Comparison of ENCODE assay signal across 9 cellular contexts in genomic region chr1:86429830-86430229, GRCh38. TPM values are rescaled to one million over a fixed set of nuclear protein-coding genes. Genes with fewer than 3 reads are reported as not detected.
DNase-seq lines count a peak whose midpoint lies in the region; ATAC-seq, FAIRE-seq and TF ChIP-seq lines count a peak whose summit lies in the region.
"Had no signal": no experiment of that assay in that cellular context is flagged by ENCODE, and none has a peak within 500 bp of the region (broad histone marks: within the 10 kb centered on the region; RNA-seq: fewer than 3 reads in every experiment).

No MANE protein-coding gene starts in this region.

- H3K4me1 Mint-ChIP-seq in chondrocyte (ENCODE audit: low read depth): no peaks in the 10 kb centered on the region

- TF ChIP-seq POLR2A in GM12891 (IDR thresholded peaks at IDR 0.05; ENCODE audit: low read depth, low read length) (no peak), sigmoid colon (IDR thresholded peaks at IDR 0.05) (no peak)

- no peaks in the 10 kb centered on the region for H3K9me3 ChIP-seq in RWPE2 (ENCODE audit: severe bottlenecking)
- H3K9me3 ChIP-seq in sigmoid colon: no peaks in the 10 kb centered on the region

- ATAC-seq in RWPE2 (ENCODE audit: low read depth): peak; percentile 99

- no peaks in the 10 kb centered on the region for H3K9me3 Mint-ChIP-seq in chondrocyte (ENCODE audit: low read depth)

- DNase-seq in GM12891 (ENCODE audit: insufficient read length, low spot score) (no peak), RWPE2 (ENCODE audit: low spot score) (no peak), fibroblast of the conjunctiva (ENCODE audit: low read depth) (peak; percentile 89), sigmoid colon (peak; percentile 76), NCI-H524 (lab: John Stamatoyannopoulos, UW) (no peak), activated gamma-delta T cell treated with Interleukin-2 at 50 U/mL for 16 hours (no peak), chondrocyte (ENCODE audit: low spot score) (no peak)
- no peak for DNase-seq in activated effector memory CD4-positive, alpha-beta T cell treated with anti-CD3 and anti-CD28 coated beads, Interleukin-2, amount 50 U/mL, for 16 hours
- DNase-seq: activated effector memory CD4-positive, alpha-beta T cell treated with Interleukin-2 at 50 U/mL for 16 hours had no signal

- no peaks in the 10 kb centered on the region for H3K27me3 Mint-ChIP-seq in chondrocyte (ENCODE audit: low read depth)

- H3K36me3 Mint-ChIP-seq in chondrocyte (ENCODE audit: low read depth): no peaks in the 10 kb centered on the region

- H3K4me3 ChIP-seq in RWPE2 (ENCODE audit: severe bottlenecking) (no peak overlapping the region), sigmoid colon (no peak overlapping the region)

- 3 to 6% methylated on average over 3 of the region's 3 CpGs for WGBS in sigmoid colon, 2 donors

- H3K36me3 ChIP-seq in RWPE2 (ENCODE audit: low read depth) (no peaks in the 10 kb centered on the region), sigmoid colon (no peaks in the 10 kb centered on the region)

- intact Hi-C loops in sigmoid colon (cut with DNase I): no loop called here

- TF ChIP-seq CTCF in RWPE2 (IDR thresholded peaks at IDR 0.05; ENCODE audit: poor library complexity, severe bottlenecking) (no peak), sigmoid colon (IDR thresholded peaks at IDR 0.05) (no peak), chondrocyte (IDR thresholded peaks at IDR 0.05) (no peak)

- H3K4me3 Mint-ChIP-seq in chondrocyte (ENCODE audit: unreplicated experiment): no peak overlapping the region

- peaks cover 28% of the 10 kb centered on the region for H3K4me1 ChIP-seq in RWPE2 (ENCODE audit: insufficient read depth, poor library complexity, severe bottlenecking)
- peaks cover 0 to 4% (median 0%) of the 10 kb centered on the region in 4 donors for H3K4me1 ChIP-seq in sigmoid colon

- H3K27ac ChIP-seq in RWPE2 (ENCODE audit: poor library complexity, severe bottlenecking): peak overlapping the region; percentile 95
- H3K27ac ChIP-seq in sigmoid colon: peak overlapping the region; percentile 32 to 56 (median 44)

- H3K27me3 ChIP-seq in RWPE2 (ENCODE audit: insufficient read depth, poor library complexity, severe bottlenecking) (no peaks in the 10 kb centered on the region), sigmoid colon (no peaks in the 10 kb centered on the region)

- H3K27ac Mint-ChIP-seq in chondrocyte (ENCODE audit: unreplicated experiment): no peak overlapping the region

- no peak for TF ChIP-seq EP300 in sigmoid colon (IDR thresholded peaks at IDR 0.05)

- FAIRE-seq in GM12891 (lab: Jason Lieb, UNC): no peak

TF ChIP-seq in GM12891, 5 proteins besides CTCF, POLR2A, EP300 and RAD21:
- no peak for TF ChIP-seq PAX5 (IDR thresholded peaks at IDR 0.05; ENCODE audit: insufficient read depth, low read length, severe bottlenecking)
- TF ChIP-seq SPI1 (IDR thresholded peaks at IDR 0.05; ENCODE audit: low read depth, low read length): 0 out of 2 replicates have a peak, but pooled peaks have one; percentile 30
TF ChIP-seq in GM12891: peak in this region for 1.

RNA-seq across cellular contexts. Expression of gene CLCA2, which starts 5.9 kb away (rescaled TPM):
- polyA plus RNA-seq in GM12891 (2012; ENCODE audit: low read depth, missing spikeins): 0.04 TPM
- total RNA-seq in sigmoid colon: not detected
- 1 to 10 TPM in 1 of 3 donors, under 1 TPM in 2; 0.60 to 2.1 (median 0.60) TPM for polyA plus RNA-seq in sigmoid colon
- 0.31 TPM in 1 of 3 replicates, not detected in the others for total RNA-seq in chondrocyte

RNA-seq across cellular contexts. Expression of gene ODF2L, which starts 33.7 kb away (rescaled TPM):
- polyA plus RNA-seq in GM12891 (2012; ENCODE audit: low read depth, missing spikeins): 14.2 TPM
- total RNA-seq in sigmoid colon: 10 to 100 TPM; 27.8 to 55.1 (median 30.2) TPM
- 10 to 100 TPM; 14.4 to 27.2 (median 16.2) TPM for polyA plus RNA-seq in sigmoid colon
- 26.7 to 34.4 TPM (median 28.2 TPM) in 3 replicates for total RNA-seq in chondrocyte

RNA-seq across cellular contexts. Expression of gene CLCA1, which starts 38.9 kb away (rescaled TPM):
- 0.03 TPM for polyA plus RNA-seq in GM12891 (2012; ENCODE audit: low read depth, missing spikeins)
- total RNA-seq in sigmoid colon (under 1 TPM in 1 of 4 donors, not detected in 3; 0.83 TPM), chondrocyte (not detected in 3 replicates)
- 100 to 1,000 TPM; 184 to 262 (median 201) TPM for polyA plus RNA-seq in sigmoid colon

Comparison
In these comparisons a context has a peak if more than half of its experiments do, and no peak if none do; other contexts are left out.
1. DNase-seq: peak in fibroblast of the conjunctiva (single experiment) and sigmoid colon (single experiment); none in GM12891 (single experiment), RWPE2 (single experiment), NCI-H524 (0 of 2), activated effector memory CD4-positive, alpha-beta T cell treated with anti-CD3 and anti-CD28 coated beads, Interleukin-2, amount 50 U/mL, for 16 hours (single experiment), activated gamma-delta T cell treated with Interleukin-2 at 50 U/mL for 16 hours (single experiment) and chondrocyte (single experiment).